31 cellular contexts compared by ENCODE assay signal in the genomic region with DNA sequence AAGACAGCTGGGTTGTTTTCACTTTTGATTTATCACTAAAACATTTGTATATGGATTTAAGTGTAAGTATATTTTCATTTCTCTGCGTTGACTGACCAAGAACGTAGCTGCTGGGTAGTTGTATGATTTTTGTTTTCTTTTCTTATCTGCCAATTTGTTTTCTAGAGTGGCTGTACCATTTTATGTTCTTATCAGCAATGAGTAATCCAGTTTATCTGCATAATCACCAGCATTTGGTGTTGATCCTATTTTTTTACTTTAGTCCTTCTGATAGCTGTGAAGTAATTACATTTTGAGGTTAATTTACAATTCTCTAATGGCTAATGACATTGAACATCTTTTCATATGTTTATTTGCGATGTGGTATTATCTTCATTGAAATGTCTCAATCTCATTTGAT.
"Had no signal": no experiment of that assay in that cellular context is flagged by ENCODE, and none has a peak within 500 bp of the region (broad histone marks: within the 10 kb centered on the region; RNA-seq: fewer than 3 reads in every experiment).

No MANE protein-coding gene starts in this region.

- H3K4me3 ChIP-seq: body of pancreas, esophagus squamous epithelium, gastroesophageal sphincter had no signal

- H3K27me3 Mint-ChIP-seq: activated B cell treated with CpG ODN at 0.5 μM for 24 hours; activated CD8-positive, alpha-beta T cell treated with anti-CD3 and anti-CD28 coated beads for 36 hours; activated naive CD8-positive, alpha-beta T cell; activated T-helper 17 cell treated with anti-CD3 and anti-CD28 coated beads, Interleukin-2, amount 50 U/mL, for 72 hours; effector memory CD8-positive, alpha-beta T cell had no signal

- H3K4me1 Mint-ChIP-seq: activated B cell treated with CpG ODN at 0.5 μM for 24 hours; activated T-helper 17 cell treated with anti-CD3 and anti-CD28 coated beads, Interleukin-2, amount 50 U/mL, for 72 hours had no signal

- H3K4me3 Mint-ChIP-seq: activated B cell treated with CpG ODN at 0.5 μM for 24 hours; activated CD8-positive, alpha-beta T cell treated with anti-CD3 and anti-CD28 coated beads for 36 hours; activated naive CD8-positive, alpha-beta T cell; activated T-cell treated with anti-CD3 and anti-CD28 coated beads, Interleukin-2, amount 50 U/mL, for 4 hours; activated T-helper 17 cell treated with anti-CD3 and anti-CD28 coated beads, Interleukin-2, amount 50 U/mL, for 72 hours; effector memory CD8-positive, alpha-beta T cell; T-helper 2 cell treated with Interferon-gamma antibody and Interleukin-4, amounts not matched to agents 5 μg/mL and 100 μg/mL, for 36 hours had no signal

- ATAC-seq: activated CD4-positive, CD25-positive, alpha-beta regulatory T cell treated with anti-CD3 and anti-CD28 coated beads, Interleukin-2, amount 50 U/mL, for 24 hours; activated CD8-positive, alpha-beta T cell treated with anti-CD3 and anti-CD28 coated beads for 36 hours; activated T-cell treated with anti-CD3 and anti-CD28 coated beads, Interleukin-2, amount 50 U/mL, for 4 hours; activated T-helper 17 cell treated with anti-CD3 and anti-CD28 coated beads, Interleukin-2, amount 50 U/mL, for 72 hours; body of pancreas; effector memory CD8-positive, alpha-beta T cell; gastroesophageal sphincter had no signal

- H3K36me3 Mint-ChIP-seq: activated naive CD8-positive, alpha-beta T cell had no signal

- H3K27ac Mint-ChIP-seq: activated B cell treated with CpG ODN at 0.5 μM for 24 hours; activated CD8-positive, alpha-beta T cell treated with anti-CD3 and anti-CD28 coated beads for 36 hours; activated naive CD8-positive, alpha-beta T cell; activated T-helper 17 cell treated with anti-CD3 and anti-CD28 coated beads, Interleukin-2, amount 50 U/mL, for 72 hours; effector memory CD8-positive, alpha-beta T cell; T-helper 2 cell treated with Interferon-gamma antibody and Interleukin-4, amounts not matched to agents 5 μg/mL and 100 μg/mL, for 36 hours had no signal

- H3K9me3 Mint-ChIP-seq: activated B cell treated with CpG ODN at 0.5 μM for 24 hours; activated CD8-positive, alpha-beta T cell treated with anti-CD3 and anti-CD28 coated beads for 36 hours; activated T-cell treated with anti-CD3 and anti-CD28 coated beads, Interleukin-2, amount 50 U/mL, for 4 hours; activated T-helper 17 cell treated with anti-CD3 and anti-CD28 coated beads, Interleukin-2, amount 50 U/mL, for 72 hours; T-helper 2 cell treated with Interferon-gamma antibody and Interleukin-4, amounts not matched to agents 5 μg/mL and 100 μg/mL, for 36 hours had no signal

- H3K36me3 ChIP-seq: esophagus squamous epithelium, gastroesophageal sphincter, WERI-Rb-1 had no signal

- H3K9me3 ChIP-seq: body of pancreas, esophagus squamous epithelium, gastroesophageal sphincter had no signal

- H3K27ac ChIP-seq: body of pancreas, epithelial cell of prostate, esophagus squamous epithelium, gastroesophageal sphincter, WERI-Rb-1 had no signal

- DNase-seq: activated B cell treated with CpG ODN at 0.5 μM for 24 hours; activated CD4-positive, alpha-beta T cell treated with anti-CD3 and anti-CD28 coated beads for 48 hours; activated CD4-positive, alpha-beta T cell treated with anti-CD3 and anti-CD28 coated beads, Interleukin-2, amount 50 U/mL, for 1 hour; activated CD4-positive, alpha-beta T cell treated with anti-CD3 and anti-CD28 coated beads, Interleukin-2, amount 50 U/mL, for 48 hours; activated CD8-positive, alpha-beta memory T cell treated with anti-CD3 and anti-CD28 coated beads for 24 hours; activated CD8-positive, alpha-beta T cell treated with anti-CD3 and anti-CD28 coated beads for 36 hours; activated effector memory CD4-positive, alpha-beta T cell treated with Interleukin-2 at 50 U/mL for 16 hours; activated gamma-delta T cell treated with Interleukin-2 at 50 U/mL for 16 hours; activated naive CD4-positive, alpha-beta T cell treated with anti-CD3 and anti-CD28 coated beads, Interleukin-2, amount 50 U/mL, for 16 hours; activated naive CD4-positive, alpha-beta T cell treated with Interleukin-2 at 50 U/mL for 16 hours; activated T-cell treated with anti-CD3 and anti-CD28 coated beads, Interleukin-2, amount 50 U/mL, for 4 hours; amniotic stem cell; anterior cingulate cortex; body of pancreas; caudate nucleus; cortex of kidney; dermis blood vessel endothelial cell; effector CD4-positive, alpha-beta T cell; effector memory CD8-positive, alpha-beta T cell; esophagus squamous epithelium; foreskin melanocyte; head of caudate nucleus; hippocampal formation; T1000; WERI-Rb-1 had no signal

- H3K4me1 ChIP-seq: body of pancreas, esophagus squamous epithelium, gastroesophageal sphincter had no signal
